ENCODE assay signal across 14 cellular contexts in the genomic region with DNA sequence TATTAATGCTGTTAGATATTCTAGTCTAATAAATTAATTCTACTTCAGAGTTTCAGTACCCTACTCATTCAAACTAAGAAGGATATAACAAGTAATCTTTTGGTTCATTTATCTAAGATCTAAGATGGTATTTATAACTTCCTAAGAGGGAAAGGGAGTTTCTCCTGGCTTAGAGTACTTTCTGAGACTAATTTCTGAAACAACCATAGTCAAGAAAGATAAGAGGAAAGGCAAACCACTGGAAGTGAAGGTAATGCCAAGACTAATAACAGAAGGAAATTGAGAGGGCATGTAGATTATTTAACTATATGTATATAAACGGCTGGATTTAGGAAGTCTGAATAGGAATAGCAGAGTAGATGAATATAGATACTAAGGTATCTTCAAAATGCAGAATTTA.
DNase-seq lines count a peak whose midpoint lies in the region; TF ChIP-seq lines count a peak whose summit lies in the region.
"Had no signal": no experiment of that assay in that cellular context is flagged by ENCODE, and none has a peak within 500 bp of the region (broad histone marks: within the 10 kb centered on the region; RNA-seq: fewer than 3 reads in every experiment).

No MANE protein-coding gene starts in this region.

- peaks cover 0 to 3% (median 0%) of the 10 kb centered on the region in 3 donors for H3K27me3 Mint-ChIP-seq in CD14-positive monocyte (ENCODE audit: low read depth in 3 of 3)
- no peaks in the 10 kb centered on the region for H3K27me3 Mint-ChIP-seq in endodermal cell (ENCODE audit: insufficient read depth)

- no peak overlapping the region for H3K4me3 ChIP-seq in SK-N-MC
- H3K4me3 ChIP-seq in smooth muscle cell = no peak overlapping the region
- no peak overlapping the region for H3K4me3 ChIP-seq in endodermal cell (ENCODE audit: low read length)
- H3K4me3 ChIP-seq: esophagus squamous epithelium, GM23338 had no signal

- no peak overlapping the region for H3K4me2 ChIP-seq in smooth muscle cell
- H3K4me2 ChIP-seq: GM23338 had no signal

- H3K27me3 ChIP-seq in smooth muscle cell (ENCODE audit: low read depth) = no peaks in the 10 kb centered on the region
- H3K27me3 ChIP-seq in endodermal cell (ENCODE audit: control insufficient read depth, insufficient read depth, low read length, poor library complexity, severe bottlenecking) = no peaks in the 10 kb centered on the region
- H3K27me3 ChIP-seq: esophagus squamous epithelium had no signal

- H3K36me3 Mint-ChIP-seq in CD14-positive monocyte = peaks cover 4 to 5% of the 10 kb centered on the region in 2 donors
- H3K36me3 Mint-ChIP-seq in endodermal cell (ENCODE audit: low read depth) = no peaks in the 10 kb centered on the region

- no peaks in the 10 kb centered on the region for H3K79me2 ChIP-seq in smooth muscle cell (ENCODE audit: low read depth)

- peak overlapping the region in 6 of 7 donors; percentile 18 to 68 (median 47) for H3K27ac Mint-ChIP-seq in CD14-positive monocyte
- H3K27ac Mint-ChIP-seq in endodermal cell = no peak overlapping the region
- H3K27ac Mint-ChIP-seq: GM23338; T-helper 1 cell treated with Interleukin-12 subunit alpha and Interleukin-12 subunit beta and Interleukin-4 antibody, amounts not matched to agents 30 μg/mL and 1 μg/mL, for 36 hours had no signal

- DNase-seq in CD14-positive monocyte (ENCODE audit: low spot score) (no peak), SK-N-MC (ENCODE audit: low read depth, low spot score) (no peak), inferior parietal cortex (ENCODE audit: extremely low spot score) (peak; percentile 27), smooth muscle cell (lab: John Stamatoyannopoulos, UW; ENCODE audit: unreplicated experiment) (no peak), endodermal cell (no peak), NCI-H2081 (lab: John Stamatoyannopoulos, UW) (no peak), middle frontal gyrus (ENCODE audit: extremely low spot score, low spot score) (no peak)
- no peak for DNase-seq in stimulated activated CD8-positive, alpha-beta memory T cell treated with anti-CD3 and anti-CD28 coated beads, Interleukin-4, amount 100 ng/mL, for 48 hours
- DNase-seq: activated effector memory CD4-positive, alpha-beta T cell treated with anti-CD3 and anti-CD28 coated beads, Interleukin-2, amount 50 U/mL, for 16 hours; cortex of kidney; esophagus squamous epithelium; stimulated activated naive CD4-positive, alpha-beta T cell treated with Interleukin-2 at 50 U/mL for 16 hours had no signal

- intact Hi-C loops in CD14-positive monocyte (cut with micrococcal nuclease) = loop anchor here (2.0 to 10.0 kb wide), 4 partner anchors 244 to 478 kb away; partner anchors contain the start of genes ATG10 (in 1 of the 2) and SSBP2 (in 1 of the 2)

- H3K9me3 ChIP-seq in SK-N-MC (ENCODE audit: low read depth, low read length) (no peaks in the 10 kb centered on the region), smooth muscle cell (replicated peaks; ENCODE audit: low read depth) (no peaks in the 10 kb centered on the region), endodermal cell (ENCODE audit: control insufficient read depth, low read length) (no peaks in the 10 kb centered on the region)
- H3K9me3 ChIP-seq: esophagus squamous epithelium had no signal

- H3K9me3 Mint-ChIP-seq in CD14-positive monocyte (peaks cover 0 to 8% (median 2%) of the 10 kb centered on the region in 7 donors), endodermal cell (no peaks in the 10 kb centered on the region)
- H3K9me3 Mint-ChIP-seq: GM23338; T-helper 1 cell treated with Interleukin-12 subunit alpha and Interleukin-12 subunit beta and Interleukin-4 antibody, amounts not matched to agents 30 μg/mL and 1 μg/mL, for 36 hours had no signal

- H2AFZ ChIP-seq in smooth muscle cell (ENCODE audit: low read depth) = no peak overlapping the region
- H2AFZ ChIP-seq: GM23338 had no signal

- no peaks in the 10 kb centered on the region for H4K20me1 ChIP-seq in smooth muscle cell (ENCODE audit: low read depth)

- H3K4me1 ChIP-seq in smooth muscle cell (ENCODE audit: low read depth) = peaks cover 6% of the 10 kb centered on the region
- no peaks in the 10 kb centered on the region for H3K4me1 ChIP-seq in endodermal cell (ENCODE audit: control insufficient read depth, insufficient read depth, low read length)

- H3K9ac ChIP-seq in SK-N-MC (ENCODE audit: insufficient read length) (peak overlapping the region; percentile 26), smooth muscle cell (ENCODE audit: low read depth) (peak overlapping the region; percentile 27), endodermal cell (ENCODE audit: extremely low read depth, low read length, poor library complexity, severe bottlenecking) (no peak overlapping the region)

- 86% methylated on average over 1 of the region's 1 CpG for WGBS in smooth muscle cell (ENCODE audit: low lambda C conversion rate)
- 89% methylated on average over 1 of the region's 1 CpG; no CpG with 5 or more reads in 1 of the 2 experiments for WGBS in endodermal cell (ENCODE audit: insufficient coverage in 1 of 2, insufficient read length in 1 of 2), 2 experiments

- H3K4me3 Mint-ChIP-seq in CD14-positive monocyte = no peak overlapping the region
- no peak overlapping the region for H3K4me3 Mint-ChIP-seq in endodermal cell
- H3K4me3 Mint-ChIP-seq: GM23338; T-helper 1 cell treated with Interleukin-12 subunit alpha and Interleukin-12 subunit beta and Interleukin-4 antibody, amounts not matched to agents 30 μg/mL and 1 μg/mL, for 36 hours had no signal

- H3K36me3 ChIP-seq in SK-N-MC (ENCODE audit: insufficient read depth, low read length) = no peaks in the 10 kb centered on the region
- no peaks in the 10 kb centered on the region for H3K36me3 ChIP-seq in smooth muscle cell (ENCODE audit: low read depth)
- no peaks in the 10 kb centered on the region for H3K36me3 ChIP-seq in endodermal cell (ENCODE audit: control insufficient read depth, insufficient read depth, low read length)

- H3F3A ChIP-seq in smooth muscle cell (ENCODE audit: low read depth) = no peaks in the 10 kb centered on the region

- no peak for TF ChIP-seq CTCF in CD14-positive monocyte (IDR thresholded peaks at IDR 0.05)
- no peak for TF ChIP-seq CTCF in smooth muscle cell (IDR thresholded peaks at IDR 0.05; ENCODE audit: borderline replicate concordance, insufficient read depth, poor library complexity, severe bottlenecking)
- no peak for TF ChIP-seq CTCF in endodermal cell (conservative IDR thresholded peaks at IDR 0.05)

- peaks cover 10% of the 10 kb centered on the region for H3K4me1 Mint-ChIP-seq in CD14-positive monocyte
- H3K4me1 Mint-ChIP-seq in endodermal cell = no peaks in the 10 kb centered on the region

- no peak overlapping the region for H3K27ac ChIP-seq in SK-N-MC
- H3K27ac ChIP-seq in smooth muscle cell (ENCODE audit: low read depth) = no peak overlapping the region
- H3K27ac ChIP-seq in endodermal cell (ENCODE audit: low read depth, low read length) = no peak overlapping the region
